In genomic region chr12:122951979-122952892, GRCh38 we compare ENCODE assay signal across 8 cellular contexts. TPM values are rescaled to one million over a fixed set of nuclear protein-coding genes. Genes with fewer than 3 reads are reported as not detected.
A peak's percentile ranks its signal among the peaks of the same experiment; 100 is the strongest.
DNase-seq lines count a peak whose midpoint lies in the region; ATAC-seq and TF ChIP-seq lines count a peak whose summit lies in the region.

No MANE protein-coding gene starts in this region.

- TF ChIP-seq CTCF in GM20000 (IDR thresholded peaks at IDR 0.05; ENCODE audit: extremely low read depth, missing control alignments) (peak; percentile 89), heart right ventricle (IDR thresholded peaks at IDR 0.05) (peak; percentile 81 to 95 (median 91))

- H3K27me3 ChIP-seq in CD4-positive, alpha-beta memory T cell (ENCODE audit: insufficient read depth, low read length) = no peaks in the 10 kb centered on the region
- H3K27me3 ChIP-seq in heart right ventricle = no peaks in the 10 kb centered on the region

- peak overlapping the region in 4 of 7 donors; percentile 7 to 37 (median 16) for H3K27ac Mint-ChIP-seq in CD4-positive, alpha-beta memory T cell
- H3K27ac Mint-ChIP-seq in activated naive CD8-positive, alpha-beta T cell treated with anti-CD3 and anti-CD28 coated beads, Interleukin-2, amount 10 ng/mL, durations not matched to agents 7 days and 5 days = peak overlapping the region; percentile 18

- peaks cover 0 to 1% of the 10 kb centered on the region in 2 donors for H3K36me3 Mint-ChIP-seq in CD4-positive, alpha-beta memory T cell
- H3K36me3 Mint-ChIP-seq in activated naive CD8-positive, alpha-beta T cell treated with anti-CD3 and anti-CD28 coated beads, Interleukin-2, amount 10 ng/mL, durations not matched to agents 7 days and 5 days = no peaks in the 10 kb centered on the region

- H3K36me3 ChIP-seq in CD4-positive, alpha-beta memory T cell (ENCODE audit: insufficient read depth, low read length) = no peaks in the 10 kb centered on the region
- peaks cover 0 to 16% (median 0%) of the 10 kb centered on the region in 9 donors for H3K36me3 ChIP-seq in heart right ventricle

- H3K9me3 ChIP-seq in CD4-positive, alpha-beta memory T cell (ENCODE audit: control insufficient read depth in 1 of 2, low read length in 2 of 2) = no peaks in the 10 kb centered on the region
- no peaks in the 10 kb centered on the region for H3K9me3 ChIP-seq in heart right ventricle

- intact Hi-C loops in CD4-positive, alpha-beta memory T cell (cut with micrococcal nuclease) = loop anchor here (1.0 to 5.0 kb wide), 4 partner anchors 55 to 286 kb away; partner anchors contain the start of gene VPS37B
- intact Hi-C loops in heart right ventricle (cut with DNase I) = loop anchor here (1.0 to 10.0 kb wide), 8 partner anchors 55 to 160 kb away; partner anchors contain the start of gene VPS37B (in 1 of the 10)

- ATAC-seq in activated naive CD8-positive, alpha-beta T cell treated with anti-CD3 and anti-CD28 coated beads, Interleukin-2, amount 10 ng/mL, durations not matched to agents 7 days and 5 days (ENCODE audit: low read depth) = peak; percentile 96
- ATAC-seq in heart right ventricle = peak; percentile 91 to 95 (median 94)
- no peak for ATAC-seq in HG03039 (IDR thresholded peaks at IDR 0.05; ENCODE audit: unreplicated experiment)

- H3K4me1 ChIP-seq in CD4-positive, alpha-beta memory T cell (ENCODE audit: insufficient read depth, low read length) = peaks cover 6% of the 10 kb centered on the region
- H3K4me1 ChIP-seq in heart right ventricle = peaks cover 0 to 19% (median 10%) of the 10 kb centered on the region in 9 donors

- WGBS in heart right ventricle, 2 donors = 67 to 68% methylated on average over 12 of the region's 12 CpGs

- H3K27me3 Mint-ChIP-seq in CD4-positive, alpha-beta memory T cell = no peaks in the 10 kb centered on the region
- no peaks in the 10 kb centered on the region for H3K27me3 Mint-ChIP-seq in activated naive CD8-positive, alpha-beta T cell treated with anti-CD3 and anti-CD28 coated beads, Interleukin-2, amount 10 ng/mL, durations not matched to agents 7 days and 5 days

- peak; percentile 62 to 69 (median 65) for DNase-seq in CD4-positive, alpha-beta memory T cell
- DNase-seq in GM20000 (ENCODE audit: low spot score) = peak; percentile 93
- DNase-seq in LoVo (ENCODE audit: low spot score) = peak; percentile 83
- peak; percentile 21 for DNase-seq in SKM-1 treated with dmso at 0.1 percent for 144 hours (lab: John Stamatoyannopoulos, UW; ENCODE audit: unreplicated experiment)
- peak; percentile 75 for DNase-seq in activated naive CD8-positive, alpha-beta T cell treated with anti-CD3 and anti-CD28 coated beads, Interleukin-2, amount 10 ng/mL, durations not matched to agents 7 days and 5 days
- peak; percentile 73 to 78 for DNase-seq in heart right ventricle
- peak; percentile 60 for DNase-seq in renal cortical epithelial cell (ENCODE audit: low read depth)

- peaks cover 1 to 6% (median 3%) of the 10 kb centered on the region in 4 donors for H3K4me1 Mint-ChIP-seq in CD4-positive, alpha-beta memory T cell
- peaks cover 8% of the 10 kb centered on the region for H3K4me1 Mint-ChIP-seq in activated naive CD8-positive, alpha-beta T cell treated with anti-CD3 and anti-CD28 coated beads, Interleukin-2, amount 10 ng/mL, durations not matched to agents 7 days and 5 days

- CTCF ChIA-PET in CD4-positive, alpha-beta memory T cell (lab: Charles Lee; ENCODE audit: partially characterized antibody) = interaction anchor here (0.7 to 17.2 kb wide), 18 partner anchors 11 to 286 kb away, joined by 3 to 268 read pairs (median 6); partner anchors contain the start of genes ABCB9, OGFOD2 and VPS37B

- H3K9me3 Mint-ChIP-seq in CD4-positive, alpha-beta memory T cell = no peaks in the 10 kb centered on the region
- no peaks in the 10 kb centered on the region for H3K9me3 Mint-ChIP-seq in activated naive CD8-positive, alpha-beta T cell treated with anti-CD3 and anti-CD28 coated beads, Interleukin-2, amount 10 ng/mL, durations not matched to agents 7 days and 5 days

- no peak overlapping the region for H3K4me3 Mint-ChIP-seq in CD4-positive, alpha-beta memory T cell
- no peak overlapping the region for H3K4me3 Mint-ChIP-seq in activated naive CD8-positive, alpha-beta T cell treated with anti-CD3 and anti-CD28 coated beads, Interleukin-2, amount 10 ng/mL, durations not matched to agents 7 days and 5 days

- POLR2A ChIA-PET in CD4-positive, alpha-beta memory T cell (lab: Charles Lee; ENCODE audit: partially characterized antibody) = interaction anchor here (0.6 to 1.0 kb wide), 3 partner anchors 92 to 297 kb away, joined by 3 read pairs; partner anchors contain the start of genes MPHOSPH9 and MTRFR
- POLR2A ChIA-PET in activated naive CD8-positive, alpha-beta T cell treated with anti-CD3 and anti-CD28 coated beads, Interleukin-2, amount 10 ng/mL, durations not matched to agents 7 days and 5 days (lab: Charles Lee) = no interaction called here

- no peak overlapping the region for H3K4me3 ChIP-seq in CD4-positive, alpha-beta memory T cell (ENCODE audit: low read length in 2 of 2)
- H3K4me3 ChIP-seq in heart right ventricle = no peak overlapping the region

- H3K27ac ChIP-seq in CD4-positive, alpha-beta memory T cell (ENCODE audit: low read depth, low read length) = no peak overlapping the region
- H3K27ac ChIP-seq in heart right ventricle = no peak overlapping the region

RNA-seq across cellular contexts. Expression of gene ABCB9, which starts 14.0 kb away (rescaled TPM):
- total RNA-seq in CD4-positive, alpha-beta memory T cell = 1 to 10 TPM; 5.9 to 7.1 TPM
- polyA plus RNA-seq in CD4-positive, alpha-beta memory T cell = 1 to 10 TPM in 1 of 2 donors, under 1 TPM in 1; 0.81 to 1.8 TPM
- 1 to 10 TPM; 7.0 to 9.2 TPM for total RNA-seq in activated naive CD8-positive, alpha-beta T cell treated with anti-CD3 and anti-CD28 coated beads, Interleukin-2, amount 10 ng/mL, durations not matched to agents 7 days and 5 days
- total RNA-seq in heart right ventricle (1 to 10 TPM; 2.7 to 5.8 (median 4.5) TPM), renal cortical epithelial cell (3.0 and 6.5 TPM in 2 replicates)
- 1 to 10 TPM; 1.9 to 6.0 TPM for polyA plus RNA-seq in heart right ventricle

RNA-seq across cellular contexts. Expression of gene OGFOD2, which starts 22.8 kb away (rescaled TPM):
- total RNA-seq in CD4-positive, alpha-beta memory T cell = 10 to 100 TPM; 38.3 to 46.6 TPM
- 10 to 100 TPM; 13.9 to 15.9 TPM for polyA plus RNA-seq in CD4-positive, alpha-beta memory T cell
- total RNA-seq in activated naive CD8-positive, alpha-beta T cell treated with anti-CD3 and anti-CD28 coated beads, Interleukin-2, amount 10 ng/mL, durations not matched to agents 7 days and 5 days = 10 to 100 TPM; 33.8 to 35.5 TPM
- 10 to 100 TPM; 10.6 to 17.1 (median 12.0) TPM for total RNA-seq in heart right ventricle
- polyA plus RNA-seq in heart right ventricle = 10 to 100 TPM; 12.0 to 15.9 TPM
- 9.9 and 12.7 TPM in 2 replicates for total RNA-seq in renal cortical epithelial cell

RNA-seq across cellular contexts. Expression of gene ARL6IP4, which starts 28.2 kb away (rescaled TPM):
- total RNA-seq in CD4-positive, alpha-beta memory T cell = 100 to 1,000 TPM; 159 to 180 TPM
- polyA plus RNA-seq in CD4-positive, alpha-beta memory T cell = 100 to 1,000 TPM; 184 to 252 TPM
- total RNA-seq in activated naive CD8-positive, alpha-beta T cell treated with anti-CD3 and anti-CD28 coated beads, Interleukin-2, amount 10 ng/mL, durations not matched to agents 7 days and 5 days = 100 to 1,000 TPM; 204 to 211 TPM
- total RNA-seq in heart right ventricle (100 to 1,000 TPM; 125 to 161 (median 137) TPM), renal cortical epithelial cell (119 and 198 TPM in 2 replicates)
- polyA plus RNA-seq in heart right ventricle = 100 to 1,000 TPM; 226 to 319 TPM

RNA-seq across cellular contexts. Expression of gene VPS37B, which starts 56.3 kb away (rescaled TPM):
- total RNA-seq in CD4-positive, alpha-beta memory T cell = 10 to 100 TPM; 22.8 to 23.7 TPM
- polyA plus RNA-seq in CD4-positive, alpha-beta memory T cell = 10 to 100 TPM; 18.8 to 21.6 TPM
- 10 to 100 TPM; 33.4 to 36.8 TPM for total RNA-seq in activated naive CD8-positive, alpha-beta T cell treated with anti-CD3 and anti-CD28 coated beads, Interleukin-2, amount 10 ng/mL, durations not matched to agents 7 days and 5 days
- total RNA-seq in heart right ventricle (10 to 100 TPM; 17.6 to 33.2 (median 19.8) TPM), renal cortical epithelial cell (14.1 and 25.8 TPM in 2 replicates)
- 10 to 100 TPM; 16.4 to 26.7 TPM for polyA plus RNA-seq in heart right ventricle

Comparison
In these comparisons a context has a peak if more than half of its experiments do, and no peak if none do; other contexts are left out.
1. DNase-seq: peak in every context shown above with its lines; median percentile 93 in GM20000; 83 in LoVo; 76 in heart right ventricle; 75 in activated naive CD8-positive, alpha-beta T cell treated with anti-CD3 and anti-CD28 coated beads, Interleukin-2, amount 10 ng/mL, durations not matched to agents 7 days and 5 days; 65 in CD4-positive, alpha-beta memory T cell; 60 in renal cortical epithelial cell; 21 in SKM-1 treated with dmso at 0.1 percent for 144 hours.